Comparison of ENCODE assay signal across 8 cellular contexts in genomic region chr15:44736261-44736765, GRCh38. TPM values are rescaled to one million over a fixed set of nuclear protein-coding genes. Genes with fewer than 3 reads are reported as not detected.
DNase-seq lines count a peak whose midpoint lies in the region; ATAC-seq and TF ChIP-seq lines count a peak whose summit lies in the region.

Gene TRIM69 (plus strand): TSS chr15:44736528. CDS start chr15:44736705, 177 bp downstream.

- peaks cover 7% of the 10 kb centered on the region; the same call in 1 of the 2 replicates for H3F3A ChIP-seq in SU-DHL-6 (ENCODE audit: insufficient read depth)

- no peaks in the 10 kb centered on the region for H3K79me2 ChIP-seq in SU-DHL-6 (ENCODE audit: insufficient read depth, low read length)

- H2AFZ ChIP-seq in SU-DHL-6 (ENCODE audit: low read depth, low read length, severe bottlenecking), result no peak within 1 kb of the TSS

- H3K9me2 ChIP-seq in SU-DHL-6 (replicated peaks; ENCODE audit: insufficient read depth, low read length), result no peaks in the 10 kb centered on the region

- H4K20me1 ChIP-seq in SU-DHL-6 (ENCODE audit: low read depth, low read length), result no peaks in the 10 kb centered on the region

- H3K27ac ChIP-seq in SU-DHL-6 (ENCODE audit: low read depth, low read length), result no peak within 1 kb of the TSS
- H3K27ac ChIP-seq in right atrium auricular region, result peak within 1 kb of the TSS; percentile 8 to 72
- H3K27ac ChIP-seq in stomach smooth muscle (ENCODE audit: low read length), result no peak within 1 kb of the TSS

- H3K9ac ChIP-seq in SU-DHL-6 (ENCODE audit: low read length), result peak within 1 kb of the TSS; percentile 16; the same call in 1 of the 2 replicates
- H3K9ac ChIP-seq in stomach smooth muscle (ENCODE audit: low read length in 2 of 2), result peak within 1 kb of the TSS; percentile 5 to 42

- H3K4me1 ChIP-seq in right atrium auricular region (peaks cover 0 to 20% of the 10 kb centered on the region in 2 donors), stomach smooth muscle (ENCODE audit: control insufficient read depth, insufficient read depth, low read length) (peaks cover 2% of the 10 kb centered on the region)

- no peaks in the 10 kb centered on the region for H3K9me3 ChIP-seq in SU-DHL-6 (ENCODE audit: insufficient read depth, low read length)
- H3K9me3 ChIP-seq in right atrium auricular region, result no peaks in the 10 kb centered on the region
- no peaks in the 10 kb centered on the region for H3K9me3 ChIP-seq in stomach smooth muscle (ENCODE audit: control insufficient read depth in 2 of 2, low read length in 2 of 2)

- H3K4me2 ChIP-seq in SU-DHL-6 (ENCODE audit: low read depth, low read length, poor library complexity, severe bottlenecking), result no peak within 1 kb of the TSS

- H3K36me3 ChIP-seq in SU-DHL-6 (ENCODE audit: low read length), result no peaks in the 10 kb centered on the region
- peaks cover 8% of the 10 kb centered on the region for H3K36me3 ChIP-seq in right atrium auricular region
- H3K36me3 ChIP-seq in stomach smooth muscle (ENCODE audit: control insufficient read depth in 2 of 2, insufficient read depth in 2 of 2, low read length in 2 of 2), result peaks cover 6 to 8% of the 10 kb centered on the region in 2 donors

- TF ChIP-seq CTCF in SU-DHL-6 (IDR thresholded peaks at IDR 0.05; ENCODE audit: insufficient read depth, low read length, poor library complexity, severe bottlenecking), result no peak
- no peak for TF ChIP-seq CTCF in right atrium auricular region (IDR thresholded peaks at IDR 0.05)

- DNase-seq in right atrium auricular region (ENCODE audit: low spot score) (no peak), NCI-H146 (lab: John Stamatoyannopoulos, UW) (no peak), globus pallidus (ENCODE audit: low spot score) (no peak), superior temporal gyrus (ENCODE audit: extremely low spot score) (no peak)

- ATAC-seq in GM21529 (IDR thresholded peaks at IDR 0.05; ENCODE audit: unreplicated experiment) (peak; percentile 37), GM21786 (IDR thresholded peaks at IDR 0.05; ENCODE audit: unreplicated experiment) (no peak)

- no peak within 1 kb of the TSS for H3K4me3 ChIP-seq in SU-DHL-6 (ENCODE audit: insufficient read depth, low read length, poor library complexity, severe bottlenecking)
- H3K4me3 ChIP-seq in right atrium auricular region, result no peak within 1 kb of the TSS
- no peak within 1 kb of the TSS for H3K4me3 ChIP-seq in stomach smooth muscle (ENCODE audit: low read length in 2 of 2)

- no peaks in the 10 kb centered on the region for H3K27me3 ChIP-seq in SU-DHL-6 (ENCODE audit: low read length)
- H3K27me3 ChIP-seq in right atrium auricular region, result no peaks in the 10 kb centered on the region
- H3K27me3 ChIP-seq in stomach smooth muscle (ENCODE audit: control insufficient read depth in 1 of 2, insufficient read depth in 2 of 2, low read length in 2 of 2), result no peaks in the 10 kb centered on the region

RNA-seq across cellular contexts. Expression of gene TRIM69, which starts in this region (rescaled TPM):
- total RNA-seq in right atrium auricular region, result 10 to 100 TPM; 28.9 to 55.1 TPM

Comparison
In these comparisons a context has a peak if more than half of its experiments do, and no peak if none do; other contexts are left out.
1. H3K27ac ChIP-seq: peak in right atrium auricular region (2 of 2); none in SU-DHL-6 (single experiment) and stomach smooth muscle (single experiment).